Comparison of ENCODE assay signal across 13 cellular contexts in genomic region chr5:176131771-176132170, GRCh38.
DNase-seq lines count a peak whose midpoint lies in the region; ATAC-seq and TF ChIP-seq lines count a peak whose summit lies in the region.
"Had no signal": no experiment of that assay in that cellular context is flagged by ENCODE, and none has a peak within 500 bp of the region (broad histone marks: within the 10 kb centered on the region; RNA-seq: fewer than 3 reads in every experiment).

No MANE protein-coding gene starts in this region.

- H3K9me3 Mint-ChIP-seq in activated T-cell treated with anti-CD3 and anti-CD28 coated beads, Interleukin-2, amount 50 U/mL, for 4 hours = no peaks in the 10 kb centered on the region
- H3K9me3 Mint-ChIP-seq: GM23338 had no signal

- H3K36me3 ChIP-seq in adrenal gland (replicated peaks in 1 of 2) (no peaks in the 10 kb centered on the region), spleen (no peaks in the 10 kb centered on the region)
- H3K36me3 ChIP-seq: BLaER1 had no signal

- peaks cover 19% of the 10 kb centered on the region for H3K27me3 Mint-ChIP-seq in activated T-cell treated with anti-CD3 and anti-CD28 coated beads, Interleukin-2, amount 50 U/mL, for 4 hours (ENCODE audit: low read depth)

- peaks cover 3 to 6% of the 10 kb centered on the region in 2 donors for H3K4me1 ChIP-seq in adrenal gland (replicated peaks in 1 of 2)
- peaks cover 0 to 26% (median 4%) of the 10 kb centered on the region in 6 donors for H3K4me1 ChIP-seq in spleen

- DNase-seq in NOMO-1 treated with dmso at 0.1 percent for 144 hours (lab: John Stamatoyannopoulos, UW; ENCODE audit: unreplicated experiment) (peak; percentile 0), NOMO-1 treated with DMSO at 0.1 percent for 48 hours (lab: John Stamatoyannopoulos, UW; ENCODE audit: unreplicated experiment) (no peak), OCI-M1 (lab: John Stamatoyannopoulos, UW) (peak; percentile 56), adrenal gland (peak in 4 of 7 donors; percentile 8 to 52 (median 28)), spleen (no peak), C1 segment of cervical spinal cord (lab: John Stamatoyannopoulos, UW) (no peak)
- DNase-seq in stimulated activated CD4-positive, alpha-beta T cell treated with anti-CD3 and anti-CD28 coated beads, Interleukin-15, amount 100 ng/mL, for 24 hours = no peak
- DNase-seq in activated T-cell treated with anti-CD3 and anti-CD28 coated beads, Interleukin-2, amount 50 U/mL, for 4 hours = no peak
- DNase-seq: 8988T; AML-193; CD4-positive, CD25-positive, alpha-beta regulatory T cell had no signal

- TF ChIP-seq CTCF in adrenal gland (IDR thresholded peaks at IDR 0.05) (no peak), spleen (IDR thresholded peaks at IDR 0.05 in 8 of 11, conservative IDR thresholded peaks at IDR 0.05 in 3 of 11) (no peak)

- ATAC-seq in activated T-cell treated with anti-CD3 and anti-CD28 coated beads, Interleukin-2, amount 50 U/mL, for 4 hours = no peak

- no peaks in the 10 kb centered on the region for H3K9me3 ChIP-seq in adrenal gland (replicated peaks in 1 of 3)
- no peaks in the 10 kb centered on the region for H3K9me3 ChIP-seq in spleen
- H3K9me3 ChIP-seq: BLaER1 had no signal

- H3K4me3 ChIP-seq in adrenal gland (no peak overlapping the region), spleen (peak overlapping the region in 2 of 8 donors; percentile 51 to 67)
- H3K4me3 ChIP-seq: BLaER1 had no signal

- H3K27me3 ChIP-seq in adrenal gland = no peaks in the 10 kb centered on the region
- H3K27me3 ChIP-seq in spleen (replicated peaks in 1 of 7) = peaks cover 0 to 38% (median 0%) of the 10 kb centered on the region in 7 donors
- H3K27me3 ChIP-seq: BLaER1 had no signal

- intact Hi-C loops in adrenal gland (cut with DNase I) = no loop called here
- intact Hi-C loops in spleen (cut with DNase I; ENCODE audit: low total_unique reads) = no loop called here

- 4 to 13% (median 5%) methylated on average over 1 of the region's 1 CpG for WGBS in adrenal gland, 4 donors
- 22 to 39% (median 37%) methylated on average over 1 of the region's 1 CpG for WGBS in spleen, 5 donors

- H3K27ac ChIP-seq in adrenal gland = peak overlapping the region in 2 of 5 donors; percentile 2 to 63
- H3K27ac ChIP-seq in spleen = peak overlapping the region in 7 of 8 donors; percentile 41 to 79 (median 67)
- H3K27ac ChIP-seq: BLaER1 had no signal

- no peaks in the 10 kb centered on the region for H3K36me3 Mint-ChIP-seq in activated T-cell treated with anti-CD3 and anti-CD28 coated beads, Interleukin-2, amount 50 U/mL, for 4 hours (ENCODE audit: insufficient read depth)
- H3K36me3 Mint-ChIP-seq: CD4-positive, CD25-positive, alpha-beta regulatory T cell had no signal

- H3K4me3 Mint-ChIP-seq in activated T-cell treated with anti-CD3 and anti-CD28 coated beads, Interleukin-2, amount 50 U/mL, for 4 hours = no peak overlapping the region

- TF ChIP-seq POLR2A in adrenal gland (IDR thresholded peaks at IDR 0.05) (no peak), spleen (IDR thresholded peaks at IDR 0.05) (no peak)

- peaks cover 13% of the 10 kb centered on the region for H3K4me1 Mint-ChIP-seq in activated T-cell treated with anti-CD3 and anti-CD28 coated beads, Interleukin-2, amount 50 U/mL, for 4 hours (ENCODE audit: low read depth)

Comparison
In these comparisons a context has a peak if more than half of its experiments do, and no peak if none do; other contexts are left out.
1. DNase-seq: peak in NOMO-1 treated with dmso at 0.1 percent for 144 hours (single experiment), OCI-M1 (single experiment) and adrenal gland (4 of 7); none in NOMO-1 treated with DMSO at 0.1 percent for 48 hours (single experiment), spleen (single experiment), C1 segment of cervical spinal cord (0 of 14), stimulated activated CD4-positive, alpha-beta T cell treated with anti-CD3 and anti-CD28 coated beads, Interleukin-15, amount 100 ng/mL, for 24 hours (single experiment) and activated T-cell treated with anti-CD3 and anti-CD28 coated beads, Interleukin-2, amount 50 U/mL, for 4 hours (single experiment).